18 cellular contexts compared by ENCODE assay signal in genomic region chr13:21123956-21124355, GRCh38. TPM values are rescaled to one million over a fixed set of nuclear protein-coding genes. Genes with fewer than 3 reads are reported as not detected.
"Had no signal": no experiment of that assay in that cellular context is flagged by ENCODE, and none has a peak within 500 bp of the region (broad histone marks: within the 10 kb centered on the region; RNA-seq: fewer than 3 reads in every experiment).

No MANE protein-coding gene starts in this region.

- H3K36me3 ChIP-seq: adrenal gland, ascending aorta, brain microvascular endothelial cell had no signal

- H3K27me3 Mint-ChIP-seq: activated CD4-positive, alpha-beta T cell treated with anti-CD3 and anti-CD28 coated beads, Interleukin-2, amount 10 ng/mL, durations not matched to agents 7 days and 5 days; activated CD8-positive, alpha-beta T cell treated with anti-CD3 and anti-CD28 coated beads for 36 hours; activated naive CD8-positive, alpha-beta T cell had no signal

- H3K4me3 Mint-ChIP-seq: activated CD4-positive, alpha-beta T cell treated with anti-CD3 and anti-CD28 coated beads, Interleukin-2, amount 10 ng/mL, durations not matched to agents 7 days and 5 days; activated CD8-positive, alpha-beta T cell treated with anti-CD3 and anti-CD28 coated beads for 36 hours; activated naive CD8-positive, alpha-beta T cell; dendritic cell treated with granulocyte-macrophage colony-stimulating factor and Interleukin-4, amounts not matched to agents 40 ng/mL and 50 ng/mL, for 4 days; naive B cell; T-helper 17 cell had no signal

- H3K27ac Mint-ChIP-seq: activated CD4-positive, alpha-beta T cell treated with anti-CD3 and anti-CD28 coated beads, Interleukin-2, amount 10 ng/mL, durations not matched to agents 7 days and 5 days; activated CD8-positive, alpha-beta T cell treated with anti-CD3 and anti-CD28 coated beads for 36 hours; activated naive CD8-positive, alpha-beta T cell; dendritic cell treated with granulocyte-macrophage colony-stimulating factor and Interleukin-4, amounts not matched to agents 40 ng/mL and 50 ng/mL, for 4 days; naive B cell; T-helper 17 cell had no signal

- H3K9me3 ChIP-seq: adrenal gland, ascending aorta had no signal

- H3K36me3 Mint-ChIP-seq: activated naive CD8-positive, alpha-beta T cell; naive B cell had no signal

- H3K9me3 Mint-ChIP-seq: activated CD4-positive, alpha-beta T cell treated with anti-CD3 and anti-CD28 coated beads, Interleukin-2, amount 10 ng/mL, durations not matched to agents 7 days and 5 days; activated CD8-positive, alpha-beta T cell treated with anti-CD3 and anti-CD28 coated beads for 36 hours; dendritic cell treated with granulocyte-macrophage colony-stimulating factor and Interleukin-4, amounts not matched to agents 40 ng/mL and 50 ng/mL, for 4 days had no signal

- H3K27ac ChIP-seq: adrenal gland, ascending aorta, brain microvascular endothelial cell, foreskin keratinocyte had no signal

- H3K27me3 ChIP-seq: adrenal gland, ascending aorta, brain microvascular endothelial cell, foreskin keratinocyte had no signal

- H3K4me3 ChIP-seq: adrenal gland, ascending aorta had no signal

- H3K4me1 ChIP-seq: adrenal gland, ascending aorta, foreskin keratinocyte had no signal

- H3K4me1 Mint-ChIP-seq: activated CD4-positive, alpha-beta T cell treated with anti-CD3 and anti-CD28 coated beads, Interleukin-2, amount 10 ng/mL, durations not matched to agents 7 days and 5 days; naive B cell; T-helper 17 cell had no signal

- ATAC-seq: activated CD8-positive, alpha-beta T cell treated with anti-CD3 and anti-CD28 coated beads for 36 hours; left colon; T-helper 17 cell had no signal

- DNase-seq: activated CD4-positive, alpha-beta T cell treated with anti-CD3 and anti-CD28 coated beads, Interleukin-2, amount 10 ng/mL, durations not matched to agents 7 days and 5 days; activated CD4-positive, CD25-positive, alpha-beta regulatory T cell treated with anti-CD3 and anti-CD28 coated beads, Interleukin-2, amount 50 U/mL, for 72 hours; activated CD8-positive, alpha-beta T cell treated with anti-CD3 and anti-CD28 coated beads for 36 hours; activated naive CD4-positive, alpha-beta T cell; adrenal gland; brain microvascular endothelial cell; caudate nucleus; effector CD8-positive, alpha-beta T cell; foreskin keratinocyte; left colon; mesendoderm; naive B cell; stimulated activated CD4-positive, alpha-beta T cell treated with anti-CD3 and anti-CD28 coated beads, Interleukin-2, amount 100 ng/mL, for 48 hours; stimulated activated naive CD4-positive, alpha-beta T cell treated with Interleukin-2 at 50 U/mL for 16 hours; T-helper 17 cell had no signal

RNA-seq across cellular contexts. Expression of gene SKA3, which starts 52.4 kb away (rescaled TPM):
- total RNA-seq: ascending aorta had no signal
